Comparison of ENCODE assay signal across 14 cellular contexts in genomic region chr2:65067806-65068553, GRCh38. TPM values are rescaled to one million over a fixed set of nuclear protein-coding genes. Genes with fewer than 3 reads are reported as not detected.
A peak's percentile ranks its signal among the peaks of the same experiment; 100 is the strongest.
DNase-seq lines count a peak whose midpoint lies in the region; ATAC-seq and TF ChIP-seq lines count a peak whose summit lies in the region.
"Had no signal": no experiment of that assay in that cellular context is flagged by ENCODE, and none has a peak within 500 bp of the region (broad histone marks: within the 10 kb centered on the region; RNA-seq: fewer than 3 reads in every experiment).

No MANE protein-coding gene starts in this region.

- peak overlapping the region; percentile 21 to 95 (median 73) for H3K27ac ChIP-seq in thyroid gland

- ATAC-seq in activated CD8-positive, alpha-beta T cell treated with anti-CD3 and anti-CD28 coated beads for 36 hours: no peak

- H3K36me3 Mint-ChIP-seq in activated naive CD4-positive, alpha-beta T cell treated with anti-CD3 and anti-CD28 coated beads for 36 hours (ENCODE audit: low read depth): peaks cover 5% of the 10 kb centered on the region
- no peaks in the 10 kb centered on the region for H3K36me3 Mint-ChIP-seq in activated CD8-positive, alpha-beta T cell treated with anti-CD3 and anti-CD28 coated beads for 36 hours (ENCODE audit: low read depth)
- H3K36me3 Mint-ChIP-seq in glutamatergic neuron (ENCODE audit: unreplicated experiment): no peaks in the 10 kb centered on the region

- no peak for TF ChIP-seq POLR2A in thyroid gland (IDR thresholded peaks at IDR 0.05)

- TF ChIP-seq CTCF in activated CD8-positive, alpha-beta T cell treated with anti-CD3 and anti-CD28 coated beads for 36 hours (IDR thresholded peaks at IDR 0.05): no peak
- TF ChIP-seq CTCF in glutamatergic neuron (IDR thresholded peaks at IDR 0.05; ENCODE audit: partially characterized antibody, unreplicated experiment) (no peak), thyroid gland (IDR thresholded peaks at IDR 0.05) (no peak)

- CTCF ChIA-PET in activated naive CD4-positive, alpha-beta T cell treated with anti-CD3 and anti-CD28 coated beads for 36 hours (lab: Charles Lee): interaction anchor here (1.0 to 2.9 kb wide), 8 partner anchors 10 to 150 kb away, joined by 3 to 19 read pairs (median 4); partner anchors contain the start of genes CEP68 and RAB1A
- CTCF ChIA-PET in activated CD8-positive, alpha-beta T cell treated with anti-CD3 and anti-CD28 coated beads for 36 hours (lab: Charles Lee): interaction anchor here (0.5 to 3.3 kb wide), 8 partner anchors 9 to 149 kb away, joined by 3 to 22 read pairs (median 4); partner anchors contain the start of gene CEP68

- intact Hi-C loops in activated naive CD4-positive, alpha-beta T cell treated with anti-CD3 and anti-CD28 coated beads for 36 hours (cut with micrococcal nuclease): no loop called here
- intact Hi-C loops in activated CD8-positive, alpha-beta T cell treated with anti-CD3 and anti-CD28 coated beads for 36 hours (cut with micrococcal nuclease): loop anchor here (5.0 kb wide), 2 partner anchors 59 to 99 kb away; no protein-coding TSS in a partner anchor
- intact Hi-C loops in thyroid gland (cut with DNase I): no loop called here

- H3K9me3 ChIP-seq in thyroid gland: no peaks in the 10 kb centered on the region
- H3K9me3 ChIP-seq: esophagus squamous epithelium had no signal

- peaks cover 0 to 8% of the 10 kb centered on the region in 2 donors for H3K36me3 ChIP-seq in thyroid gland

- H3K4me3 ChIP-seq in thyroid gland (replicated peaks in 1 of 3): no peak overlapping the region
- H3K4me3 ChIP-seq: esophagus squamous epithelium had no signal

- peak overlapping the region; percentile 91 for H3K27ac Mint-ChIP-seq in activated naive CD4-positive, alpha-beta T cell treated with anti-CD3 and anti-CD28 coated beads for 36 hours
- H3K27ac Mint-ChIP-seq in activated CD8-positive, alpha-beta T cell treated with anti-CD3 and anti-CD28 coated beads for 36 hours: peak overlapping the region; percentile 81
- H3K27ac Mint-ChIP-seq in glutamatergic neuron (ENCODE audit: unreplicated experiment): no peak overlapping the region

- peaks cover 39% of the 10 kb centered on the region for H3K4me1 Mint-ChIP-seq in activated naive CD4-positive, alpha-beta T cell treated with anti-CD3 and anti-CD28 coated beads for 36 hours (ENCODE audit: low read depth)
- H3K4me1 Mint-ChIP-seq in activated CD8-positive, alpha-beta T cell treated with anti-CD3 and anti-CD28 coated beads for 36 hours (ENCODE audit: low read depth): peaks cover 49% of the 10 kb centered on the region
- peaks cover 37% of the 10 kb centered on the region for H3K4me1 Mint-ChIP-seq in glutamatergic neuron (ENCODE audit: low read depth, unreplicated experiment)

- WGBS in thyroid gland, 2 donors: 82% methylated on average over 14 of the region's 14 CpGs

- no peak overlapping the region for H3K4me3 Mint-ChIP-seq in activated naive CD4-positive, alpha-beta T cell treated with anti-CD3 and anti-CD28 coated beads for 36 hours
- no peak overlapping the region for H3K4me3 Mint-ChIP-seq in activated CD8-positive, alpha-beta T cell treated with anti-CD3 and anti-CD28 coated beads for 36 hours
- H3K4me3 Mint-ChIP-seq in glutamatergic neuron (ENCODE audit: unreplicated experiment): peak overlapping the region; percentile 65

- POLR2A ChIA-PET in activated CD8-positive, alpha-beta T cell treated with anti-CD3 and anti-CD28 coated beads for 36 hours (lab: Charles Lee): interaction anchor here (0.9 to 1.2 kb wide), 2 partner anchors 11 to 66 kb away, joined by 3 to 4 read pairs; no protein-coding TSS in a partner anchor

- H3K27me3 ChIP-seq in thyroid gland: no peaks in the 10 kb centered on the region
- H3K27me3 ChIP-seq: esophagus squamous epithelium had no signal

- peaks cover 48 to 82% of the 10 kb centered on the region in 2 donors for H3K4me1 ChIP-seq in thyroid gland

- H3K27me3 Mint-ChIP-seq in activated naive CD4-positive, alpha-beta T cell treated with anti-CD3 and anti-CD28 coated beads for 36 hours (ENCODE audit: low read depth): no peaks in the 10 kb centered on the region
- no peaks in the 10 kb centered on the region for H3K27me3 Mint-ChIP-seq in activated CD8-positive, alpha-beta T cell treated with anti-CD3 and anti-CD28 coated beads for 36 hours
- peaks cover 8% of the 10 kb centered on the region for H3K27me3 Mint-ChIP-seq in glutamatergic neuron (ENCODE audit: unreplicated experiment)

- H3K9me3 Mint-ChIP-seq in activated naive CD4-positive, alpha-beta T cell treated with anti-CD3 and anti-CD28 coated beads for 36 hours: no peaks in the 10 kb centered on the region
- no peaks in the 10 kb centered on the region for H3K9me3 Mint-ChIP-seq in activated CD8-positive, alpha-beta T cell treated with anti-CD3 and anti-CD28 coated beads for 36 hours
- peaks cover 13% of the 10 kb centered on the region for H3K9me3 Mint-ChIP-seq in glutamatergic neuron (ENCODE audit: unreplicated experiment)

- DNase-seq in activated naive CD4-positive, alpha-beta T cell treated with anti-CD3 and anti-CD28 coated beads for 36 hours: peak; percentile 21
- no peak for DNase-seq in activated naive CD4-positive, alpha-beta T cell treated with Interleukin-2 at 50 U/mL for 16 hours
- DNase-seq in activated CD8-positive, alpha-beta T cell treated with anti-CD3 and anti-CD28 coated beads for 36 hours: no peak
- DNase-seq in glutamatergic neuron (no peak), thyroid gland (no peak), AG08396 (ENCODE audit: low spot score) (no peak)
- no peak for DNase-seq in activated effector memory CD4-positive, alpha-beta T cell treated with Interleukin-2 at 50 U/mL for 16 hours
- no peak for DNase-seq in activated effector memory CD4-positive, alpha-beta T cell treated with anti-CD3 and anti-CD28 coated beads, Interleukin-2, amount 50 U/mL, for 16 hours
- DNase-seq: activated CD4-positive, CD25-positive, alpha-beta regulatory T cell; aorta; esophagus squamous epithelium; KG1; NCI-H226; small intestine had no signal

RNA-seq across cellular contexts. Expression of gene CEP68, which starts 11.8 kb away (rescaled TPM):
- 1 to 10 TPM; 6.0 to 7.3 TPM for total RNA-seq in activated naive CD4-positive, alpha-beta T cell treated with anti-CD3 and anti-CD28 coated beads for 36 hours
- total RNA-seq in activated CD8-positive, alpha-beta T cell treated with anti-CD3 and anti-CD28 coated beads for 36 hours: 1 to 10 TPM; 6.0 to 6.3 TPM
- 38.3 TPM for total RNA-seq in glutamatergic neuron (ENCODE audit: unreplicated experiment)
- total RNA-seq in thyroid gland: 10 to 100 TPM; 19.8 to 34.1 (median 27.5) TPM
